In genomic region chr13:105612541-105612940, GRCh38 we compare ENCODE assay signal across 17 cellular contexts.
DNase-seq lines count a peak whose midpoint lies in the region; FAIRE-seq and TF ChIP-seq lines count a peak whose summit lies in the region.
"Had no signal": no experiment of that assay in that cellular context is flagged by ENCODE, and none has a peak within 500 bp of the region (broad histone marks: within the 10 kb centered on the region; RNA-seq: fewer than 3 reads in every experiment).

No MANE protein-coding gene starts in this region.

- H3K27me3 ChIP-seq in mesendoderm (ENCODE audit: insufficient read depth, low read length, poor library complexity) (no peaks in the 10 kb centered on the region), trophoblast cell (ENCODE audit: insufficient read depth, low read length) (no peaks in the 10 kb centered on the region)
- H3K27me3 ChIP-seq: BLaER1 had no signal

- no peak for TF ChIP-seq POLR2A in H54 (IDR thresholded peaks at IDR 0.05; ENCODE audit: low read depth, low read length)

- no peak overlapping the region for H3K18ac ChIP-seq in mesendoderm (ENCODE audit: low read length)
- no peak overlapping the region for H3K18ac ChIP-seq in trophoblast cell (ENCODE audit: low read length)

- H3K56ac ChIP-seq in mesendoderm (ENCODE audit: low read length) = no peak overlapping the region

- H2BK12ac ChIP-seq in trophoblast cell (ENCODE audit: low read length) = no peak overlapping the region

- H2BK120ac ChIP-seq in mesendoderm (ENCODE audit: low read depth, low read length) (no peak overlapping the region), trophoblast cell (ENCODE audit: insufficient read depth, low read length, poor library complexity) (no peak overlapping the region)

- H3K36me3 Mint-ChIP-seq in chondrocyte (ENCODE audit: low read depth) = no peaks in the 10 kb centered on the region
- H3K36me3 Mint-ChIP-seq: CD14-positive monocyte; CD4-positive, alpha-beta memory T cell had no signal

- H4K12ac ChIP-seq in trophoblast cell (ENCODE audit: low read depth, low read length) = no peak overlapping the region

- no peak overlapping the region for H2BK5ac ChIP-seq in mesendoderm (ENCODE audit: low read length)
- no peak overlapping the region for H2BK5ac ChIP-seq in trophoblast cell (ENCODE audit: low read depth, low read length, poor library complexity)

- peak overlapping the region; percentile 74 for H2BK15ac ChIP-seq in mesendoderm (replicated peaks; ENCODE audit: low read depth)

- H3K4me2 ChIP-seq in mesendoderm (ENCODE audit: low read length) = no peak overlapping the region
- no peak overlapping the region for H3K4me2 ChIP-seq in trophoblast cell (ENCODE audit: low read length)
- H3K4me2 ChIP-seq: BLaER1 had no signal

- H3K79me2 ChIP-seq in mesendoderm (ENCODE audit: control insufficient read depth, insufficient read depth, low read length) (no peaks in the 10 kb centered on the region), trophoblast cell (ENCODE audit: control insufficient read depth, insufficient read depth, low read length, poor library complexity) (peaks cover 2% of the 10 kb centered on the region)

- no peak overlapping the region for H3K14ac ChIP-seq in trophoblast cell (ENCODE audit: low read length)

- TF ChIP-seq CTCF in chondrocyte (IDR thresholded peaks at IDR 0.05) (no peak), GM13976 (IDR thresholded peaks at IDR 0.05; ENCODE audit: borderline replicate concordance, control extremely low read depth, extremely low read depth, insufficient read depth, missing control alignments) (no peak)

- FAIRE-seq in H54 (lab: Jason Lieb, UNC) = peak; percentile 64
- FAIRE-seq: A549, GM12892 had no signal

- no peak overlapping the region for H2AFZ ChIP-seq in trophoblast cell (ENCODE audit: insufficient read depth, low read length, poor library complexity)

- no CpG with 5 or more reads among the region's 5 CpGs for WGBS in mesendoderm (ENCODE audit: extremely low coverage, insufficient coverage, low lambda C conversion rate)
- no CpG with 5 or more reads among the region's 5 CpGs for WGBS in trophoblast cell (ENCODE audit: extremely low coverage, insufficient coverage, insufficient read length)

- no peak overlapping the region for H3K9ac ChIP-seq in mesendoderm (ENCODE audit: low read length)
- H3K9ac ChIP-seq in trophoblast cell (ENCODE audit: low read length) = no peak overlapping the region
- H3K9ac ChIP-seq: BLaER1 had no signal

- peak overlapping the region; percentile 3 for H3K27ac Mint-ChIP-seq in chondrocyte (ENCODE audit: unreplicated experiment)
- H3K27ac Mint-ChIP-seq: CD14-positive monocyte; CD4-positive, alpha-beta memory T cell had no signal

- no peak overlapping the region for H4K91ac ChIP-seq in trophoblast cell (ENCODE audit: low read depth, low read length)

- no peak overlapping the region for H4K5ac ChIP-seq in mesendoderm (ENCODE audit: low read length)

- no peaks in the 10 kb centered on the region for H3K79me1 ChIP-seq in mesendoderm (ENCODE audit: low read length)
- peaks cover 16% of the 10 kb centered on the region for H3K79me1 ChIP-seq in trophoblast cell (ENCODE audit: low read length)

- H2AK5ac ChIP-seq in mesendoderm (ENCODE audit: low read length) (no peak overlapping the region), trophoblast cell (ENCODE audit: low read length) (no peak overlapping the region)

- no peak overlapping the region for H3K27ac ChIP-seq in mesendoderm (ENCODE audit: low read depth, low read length)
- H3K27ac ChIP-seq in trophoblast cell (ENCODE audit: low read depth, low read length) = peak overlapping the region; percentile 24
- H3K27ac ChIP-seq: 22Rv1, A549, BLaER1 had no signal

- no peaks in the 10 kb centered on the region for H3K9me3 ChIP-seq in trophoblast cell (ENCODE audit: insufficient read depth, low read depth, low read length)
- H3K9me3 ChIP-seq: A549, BLaER1 had no signal

- H3K4me1 ChIP-seq in mesendoderm (ENCODE audit: control insufficient read depth, low read depth, low read length) (no peaks in the 10 kb centered on the region), trophoblast cell (ENCODE audit: control insufficient read depth in 1 of 2, insufficient read depth in 2 of 2, low read length in 2 of 2) (peaks cover 4 to 7% of the 10 kb centered on the region in 2 experiments)
- H3K4me1 ChIP-seq: BLaER1 had no signal

- H3K36me3 ChIP-seq in mesendoderm (ENCODE audit: control insufficient read depth, insufficient read depth, low read length) = no peaks in the 10 kb centered on the region
- H3K36me3 ChIP-seq in trophoblast cell (ENCODE audit: control insufficient read depth in 1 of 2, insufficient read depth in 2 of 2, low read length in 2 of 2) = no peaks in the 10 kb centered on the region
- H3K36me3 ChIP-seq: BLaER1 had no signal

- no peak overlapping the region for H3K23ac ChIP-seq in mesendoderm (ENCODE audit: low read length)
- no peak overlapping the region for H3K23ac ChIP-seq in trophoblast cell (ENCODE audit: low read length)

- no peak overlapping the region for H3K4ac ChIP-seq in mesendoderm (ENCODE audit: low read depth, low read length)
- H3K4ac ChIP-seq in trophoblast cell (ENCODE audit: low read depth, low read length) = no peak overlapping the region

- no peak overlapping the region for H4K8ac ChIP-seq in mesendoderm (ENCODE audit: low read depth, low read length)
- H4K8ac ChIP-seq in trophoblast cell (ENCODE audit: low read depth, low read length) = no peak overlapping the region

- no peaks in the 10 kb centered on the region for H3K27me3 Mint-ChIP-seq in chondrocyte (ENCODE audit: low read depth)

- H3K9me3 Mint-ChIP-seq in chondrocyte (ENCODE audit: low read depth) = no peaks in the 10 kb centered on the region
- H3K9me3 Mint-ChIP-seq: CD4-positive, alpha-beta memory T cell had no signal

- H3K4me1 Mint-ChIP-seq in chondrocyte (ENCODE audit: low read depth) = peaks cover 60% of the 10 kb centered on the region
- H3K4me1 Mint-ChIP-seq: CD14-positive monocyte; CD4-positive, alpha-beta memory T cell had no signal

- H3K4me3 ChIP-seq in mesendoderm (ENCODE audit: low read length) (no peak overlapping the region), trophoblast cell (ENCODE audit: low read depth, low read length) (no peak overlapping the region)
- H3K4me3 ChIP-seq: A549, BLaER1 had no signal

- in situ Hi-C loops in GM13976 (cut with MboI; ENCODE audit: low sequenced_read_pairs, unreplicated experiment) = no loop called here

- DNase-seq in H54 (ENCODE audit: insufficient read length, low spot score) (no peak), chondrocyte (ENCODE audit: low spot score) (no peak), mesendoderm (no peak), trophoblast cell (no peak), KG1 (lab: John Stamatoyannopoulos, UW) (no peak), GM13976 (ENCODE audit: low spot score) (no peak)
- DNase-seq in stimulated activated CD4-positive, alpha-beta T cell treated with anti-CD3 and anti-CD28 coated beads, Interleukin-4, amount 100 ng/mL, for 24 hours = no peak
- DNase-seq: CD4-positive, alpha-beta memory T cell; DMS153; DMS79; GDM1; HCEC 1CT had no signal

- H3K4me3 Mint-ChIP-seq in chondrocyte (ENCODE audit: unreplicated experiment) = no peak overlapping the region
- H3K4me3 Mint-ChIP-seq: CD14-positive monocyte; CD4-positive, alpha-beta memory T cell had no signal
